ENCODE assay signal across 8 cellular contexts in genomic region chr9:32378993-32379729, GRCh38. TPM values are rescaled to one million over a fixed set of nuclear protein-coding genes. Genes with fewer than 3 reads are reported as not detected.
A peak's percentile ranks its signal among the peaks of the same experiment; 100 is the strongest.
DNase-seq lines count a peak whose midpoint lies in the region; ATAC-seq and TF ChIP-seq lines count a peak whose summit lies in the region.

No MANE protein-coding gene starts in this region.

- peak overlapping the region; percentile 29 for H3K4me3 ChIP-seq in CD4-positive, CD25-positive, alpha-beta regulatory T cell (ENCODE audit: low read depth, low read length)
- no peak overlapping the region for H3K4me3 ChIP-seq in colonic mucosa

- no peak overlapping the region for H3K27ac ChIP-seq in CD4-positive, CD25-positive, alpha-beta regulatory T cell (ENCODE audit: insufficient read depth, low read length, poor library complexity, severe bottlenecking)
- H3K27ac ChIP-seq in colonic mucosa: no peak overlapping the region

- no peak overlapping the region for H3K9ac ChIP-seq in colonic mucosa (ENCODE audit: low read depth in 2 of 2, low read length in 2 of 2)

- H3K9me3 ChIP-seq in CD4-positive, CD25-positive, alpha-beta regulatory T cell (ENCODE audit: control insufficient read depth in 2 of 2, low read length in 2 of 2): no peaks in the 10 kb centered on the region
- H3K9me3 ChIP-seq in colonic mucosa: no peaks in the 10 kb centered on the region

- intact Hi-C loops in colonic mucosa (cut with DNase I): loop anchor here (2.0 to 5.0 kb wide), 3 partner anchors 53 to 593 kb away; no protein-coding TSS in a partner anchor

- H3K27ac Mint-ChIP-seq in CD4-positive, CD25-positive, alpha-beta regulatory T cell: peak overlapping the region in 1 of 3 donors; percentile 0

- peak; percentile 62 for TF ChIP-seq CTCF in colonic mucosa (IDR thresholded peaks at IDR 0.05)

- peak; percentile 84 to 87 for ATAC-seq in CD4-positive, CD25-positive, alpha-beta regulatory T cell (ENCODE audit: low read depth in 2 of 2)
- ATAC-seq in GM18519 (IDR thresholded peaks at IDR 0.05; ENCODE audit: low FRiP score, unreplicated experiment) (peak; percentile 75), HG02973 (IDR thresholded peaks at IDR 0.05; ENCODE audit: unreplicated experiment) (peak; percentile 85), left lobe of liver (peak; percentile 78)
- ATAC-seq in stimulated activated naive CD8-positive, alpha-beta T cell treated with anti-CD3 and anti-CD28 coated beads, Interleukin-15, Interleukin-2, amounts not matched to agents 100 U/mL and 50 U/mL, for 24 hours: peak; percentile 71

- H3K4me3 Mint-ChIP-seq in CD4-positive, CD25-positive, alpha-beta regulatory T cell: no peak overlapping the region

- H3K4me1 ChIP-seq in CD4-positive, CD25-positive, alpha-beta regulatory T cell (ENCODE audit: control insufficient read depth, insufficient read depth, low read length, poor library complexity, severe bottlenecking): peaks cover 7% of the 10 kb centered on the region
- no peaks in the 10 kb centered on the region for H3K4me1 ChIP-seq in colonic mucosa

- no peaks in the 10 kb centered on the region for H3K36me3 ChIP-seq in CD4-positive, CD25-positive, alpha-beta regulatory T cell (ENCODE audit: control insufficient read depth, insufficient read depth, low read length)
- H3K36me3 ChIP-seq in colonic mucosa: no peaks in the 10 kb centered on the region

- H3K27me3 Mint-ChIP-seq in CD4-positive, CD25-positive, alpha-beta regulatory T cell: peaks cover 40% of the 10 kb centered on the region

- H3K4me1 Mint-ChIP-seq in CD4-positive, CD25-positive, alpha-beta regulatory T cell: peaks cover 10 to 16% (median 13%) of the 10 kb centered on the region in 4 donors

- peaks cover 25% of the 10 kb centered on the region for H3K27me3 ChIP-seq in CD4-positive, CD25-positive, alpha-beta regulatory T cell (ENCODE audit: control insufficient read depth, insufficient read depth, low read length)
- H3K27me3 ChIP-seq in colonic mucosa: no peaks in the 10 kb centered on the region

- DNase-seq in CD4-positive, CD25-positive, alpha-beta regulatory T cell: peak; percentile 55 to 83 (median 78)
- DNase-seq in NCI-H1694 (lab: John Stamatoyannopoulos, UW) (peak; percentile 72), T-helper 22 cell (ENCODE audit: low read depth) (peak; percentile 14), colonic mucosa (peak; percentile 59), left lobe of liver (ENCODE audit: low spot score) (no peak)
- DNase-seq in stimulated activated naive CD8-positive, alpha-beta T cell treated with anti-CD3 and anti-CD28 coated beads, Interleukin-15, Interleukin-2, amounts not matched to agents 100 U/mL and 50 U/mL, for 24 hours: peak; percentile 37

- H3K9me3 Mint-ChIP-seq in CD4-positive, CD25-positive, alpha-beta regulatory T cell: no peaks in the 10 kb centered on the region

- H3K36me3 Mint-ChIP-seq in CD4-positive, CD25-positive, alpha-beta regulatory T cell: no peaks in the 10 kb centered on the region

RNA-seq across cellular contexts. Expression of gene ACO1, which starts 5.3 kb away (rescaled TPM):
- 3.6 TPM for total RNA-seq in CD4-positive, CD25-positive, alpha-beta regulatory T cell
- polyA plus RNA-seq in CD4-positive, CD25-positive, alpha-beta regulatory T cell: 1 to 10 TPM; 5.3 to 7.4 (median 6.2) TPM
- total RNA-seq in colonic mucosa: 10 to 100 TPM; 35.0 to 50.8 TPM
- 102 TPM for total RNA-seq in left lobe of liver
